In genomic region chr12:65510584-65511050, GRCh38 we compare ENCODE assay signal across 12 cellular contexts.
A peak's percentile ranks its signal among the peaks of the same experiment; 100 is the strongest.
DNase-seq lines count a peak whose midpoint lies in the region; ATAC-seq and TF ChIP-seq lines count a peak whose summit lies in the region.
"Had no signal": no experiment of that assay in that cellular context is flagged by ENCODE, and none has a peak within 500 bp of the region (broad histone marks: within the 10 kb centered on the region; RNA-seq: fewer than 3 reads in every experiment).

No MANE protein-coding gene starts in this region.

- H3K4me1 ChIP-seq in heart right ventricle (peaks cover 0 to 21% (median 15%) of the 10 kb centered on the region in 9 donors), mucosa of descending colon (ENCODE audit: low read depth) (peaks cover 3% of the 10 kb centered on the region)

- peak overlapping the region; percentile 78 for H3K27ac Mint-ChIP-seq in WTC11
- H3K27ac Mint-ChIP-seq in T-helper 2 cell treated with Interferon-gamma antibody and Interleukin-4, amounts not matched to agents 5 μg/mL and 100 μg/mL, for 36 hours, result no peak overlapping the region

- intact Hi-C loops in heart right ventricle (cut with DNase I), result no loop called here
- intact Hi-C loops in mucosa of descending colon (cut with DNase I, micrococcal nuclease), result no loop called here

- peaks cover 0 to 3% (median 0%) of the 10 kb centered on the region in 7 donors for H3K27me3 ChIP-seq in heart right ventricle

- POLR2A ChIA-PET in WTC11 (lab: Charles Lee), result no interaction called here

- H3K9me3 Mint-ChIP-seq in WTC11, result no peaks in the 10 kb centered on the region
- H3K9me3 Mint-ChIP-seq in T-helper 2 cell treated with Interferon-gamma antibody and Interleukin-4, amounts not matched to agents 5 μg/mL and 100 μg/mL, for 36 hours, result no peaks in the 10 kb centered on the region

- no peaks in the 10 kb centered on the region for H3K36me3 ChIP-seq in heart right ventricle
- no peaks in the 10 kb centered on the region for H3K36me3 ChIP-seq in mucosa of descending colon (ENCODE audit: low read depth)

- CTCF ChIA-PET in WTC11 (lab: Charles Lee), result interaction anchor here (1.0 to 1.1 kb wide), 2 partner anchors 9 to 92 kb away, joined by 3 to 4 read pairs; no protein-coding TSS in a partner anchor

- H3K4me3 ChIP-seq in heart right ventricle (no peak overlapping the region), mucosa of descending colon (no peak overlapping the region)

- no peaks in the 10 kb centered on the region for H3K36me3 Mint-ChIP-seq in WTC11
- H3K36me3 Mint-ChIP-seq in T-helper 2 cell treated with Interferon-gamma antibody and Interleukin-4, amounts not matched to agents 5 μg/mL and 100 μg/mL, for 36 hours (ENCODE audit: low read depth), result no peaks in the 10 kb centered on the region

- peaks cover 25% of the 10 kb centered on the region for H3K27me3 Mint-ChIP-seq in WTC11 (ENCODE audit: low read depth)
- H3K27me3 Mint-ChIP-seq in T-helper 2 cell treated with Interferon-gamma antibody and Interleukin-4, amounts not matched to agents 5 μg/mL and 100 μg/mL, for 36 hours (ENCODE audit: low read depth), result no peaks in the 10 kb centered on the region

- ATAC-seq in WTC11 (peak; percentile 89), heart right ventricle (peak; percentile 29 to 76 (median 62)), mucosa of descending colon (peak; percentile 12)
- ATAC-seq: PC-3 had no signal

- H3K9me3 ChIP-seq in heart right ventricle (no peaks in the 10 kb centered on the region), mucosa of descending colon (no peaks in the 10 kb centered on the region)

- TF ChIP-seq CTCF in WTC11 (IDR thresholded peaks at IDR 0.05) (no peak), heart right ventricle (IDR thresholded peaks at IDR 0.05) (no peak), mucosa of descending colon (IDR thresholded peaks at IDR 0.05) (no peak)

- peak overlapping the region; percentile 29 for H3K4me3 Mint-ChIP-seq in WTC11
- H3K4me3 Mint-ChIP-seq in T-helper 2 cell treated with Interferon-gamma antibody and Interleukin-4, amounts not matched to agents 5 μg/mL and 100 μg/mL, for 36 hours, result no peak overlapping the region

- H3K27ac ChIP-seq in heart right ventricle, result no peak overlapping the region

- peak; percentile 59 for DNase-seq in WTC11 (ENCODE audit: low spot score)
- DNase-seq in heart right ventricle, result peak; percentile 43 to 57
- peak in 2 of 3 donors; percentile 26 to 33 for DNase-seq in mucosa of descending colon
- DNase-seq in D341Med (ENCODE audit: low spot score), result no peak
- no peak for DNase-seq in kidney tubule cell (ENCODE audit: low spot score)
- no peak for DNase-seq in T-helper 2 cell treated with Interferon-gamma antibody and Interleukin-4, amounts not matched to agents 5 μg/mL and 100 μg/mL, for 36 hours (ENCODE audit: low spot score)
- no peak for DNase-seq in NCI-H146 (lab: John Stamatoyannopoulos, UW)
- DNase-seq: activated CD4-positive, alpha-beta T cell treated with anti-CD3 and anti-CD28 coated beads for 1 hour; activated naive CD4-positive, alpha-beta T cell treated with anti-CD3 and anti-CD28 coated beads, Interleukin-2, amount 50 U/mL, for 16 hours; DND-41; NCI-H2029; PC-3 had no signal

- H3K4me1 Mint-ChIP-seq in WTC11, result peaks cover 23% of the 10 kb centered on the region
- H3K4me1 Mint-ChIP-seq in T-helper 2 cell treated with Interferon-gamma antibody and Interleukin-4, amounts not matched to agents 5 μg/mL and 100 μg/mL, for 36 hours (ENCODE audit: low read depth), result no peaks in the 10 kb centered on the region

- WGBS in heart right ventricle, 2 donors, result 31 to 40% methylated on average over 17 of the region's 17 CpGs

TF ChIP-seq in WTC11, 78 proteins besides CTCF, POLR2A, EP300 and RAD21 (continues in another document):
- TF ChIP-seq TEAD1 (CRISPR knock-in tag; IDR thresholded peaks at IDR 0.05), result peak; percentile 80; the same call in 1 of the 2 replicates
- peak; percentile 84 for TF ChIP-seq ETV6 (CRISPR knock-in tag; IDR thresholded peaks at IDR 0.05)
- no peak for TF ChIP-seq NFYB (CRISPR knock-in tag; conservative IDR thresholded peaks at IDR 0.05; ENCODE audit: low read depth)
- no peak for TF ChIP-seq ZNF219 (CRISPR knock-in tag; IDR thresholded peaks at IDR 0.05; ENCODE audit: borderline replicate concordance)
- TF ChIP-seq TP53 (CRISPR knock-in tag; IDR thresholded peaks at IDR 0.05), result no peak
- TF ChIP-seq ARID4B (CRISPR knock-in tag; IDR thresholded peaks at IDR 0.05; ENCODE audit: borderline replicate concordance), result peak; percentile 27; the same call in 1 of the 2 replicates
- no peak for TF ChIP-seq FOXP1 (CRISPR knock-in tag; IDR thresholded peaks at IDR 0.05; ENCODE audit: borderline replicate concordance)
- TF ChIP-seq PREB (CRISPR knock-in tag; IDR thresholded peaks at IDR 0.05; ENCODE audit: borderline replicate concordance), result no peak
- 0 out of 2 replicates have a peak, but pooled peaks have one; percentile 16 for TF ChIP-seq FOXP4 (CRISPR knock-in tag; IDR thresholded peaks at IDR 0.05)
- no peak for TF ChIP-seq ZNF671 (CRISPR knock-in tag; IDR thresholded peaks at IDR 0.05)

Comparison
In these comparisons a context has a peak if more than half of its experiments do, and no peak if none do; other contexts are left out.
1. ATAC-seq: peak in every context shown above with its lines; median percentile 89 in WTC11; 62 in heart right ventricle; 12 in mucosa of descending colon.
2. DNase-seq: peak in WTC11 (single experiment), heart right ventricle (2 of 2) and mucosa of descending colon (2 of 3); none in D341Med (single experiment), kidney tubule cell (single experiment), T-helper 2 cell treated with Interferon-gamma antibody and Interleukin-4, amounts not matched to agents 5 μg/mL and 100 μg/mL, for 36 hours (single experiment) and NCI-H146 (single experiment).